12 cellular contexts compared by ENCODE assay signal in genomic region chr11:7555067-7555699, GRCh38. TPM values are rescaled to one million over a fixed set of nuclear protein-coding genes. Genes with fewer than 3 reads are reported as not detected.
DNase-seq lines count a peak whose midpoint lies in the region; ATAC-seq, FAIRE-seq and TF ChIP-seq lines count a peak whose summit lies in the region.
"Had no signal": no experiment of that assay in that cellular context is flagged by ENCODE, and none has a peak within 500 bp of the region (broad histone marks: within the 10 kb centered on the region; RNA-seq: fewer than 3 reads in every experiment).

No MANE protein-coding gene starts in this region.

- FAIRE-seq in K562 (lab: Jason Lieb, UNC) = no peak

- in situ Hi-C loops in K562 (cut with MboI) = no loop called here
- in situ Hi-C loops in gastrocnemius medialis (cut with MboI; ENCODE audit: low sequenced_read_pairs in 4 of 4) = no loop called here

- H3K27ac ChIP-seq in K562 (ENCODE audit: extremely low read depth, low read depth, low read length) (no peak overlapping the region), gastrocnemius medialis (peak overlapping the region; percentile 80 to 89 (median 82))
- H3K27ac ChIP-seq: neutrophil, vagina had no signal

- no peak overlapping the region for H3K4me3 Mint-ChIP-seq in glutamatergic neuron (ENCODE audit: unreplicated experiment)

- intact Hi-C loops in K562 (cut with micrococcal nuclease) = no loop called here
- intact Hi-C loops in gastrocnemius medialis (cut with DNase I; ENCODE audit: low total_unique reads) = loop anchor here (2.0 kb wide), 1 partner anchor 42 kb away; the partner anchor contains the start of gene PPFIBP2
- intact Hi-C loops in posterior vena cava (cut with DNase I) = no loop called here

- DNase-seq in LNCaP clone FGC (ENCODE audit: low read depth) (peak; percentile 89), K562 (ENCODE audit: extremely low read depth in 1 of 4, low spot score in 3 of 4) (no peak), islet precursor cell (peak; percentile 53), gastrocnemius medialis (peak; percentile 84 to 87), posterior vena cava (ENCODE audit: low spot score) (no peak), glutamatergic neuron (no peak)
- no peak for DNase-seq in activated naive CD4-positive, alpha-beta T cell (lab: John Stamatoyannopoulos, UW)
- DNase-seq: activated CD8-positive, alpha-beta memory T cell treated with anti-CD3 and anti-CD28 coated beads for 24 hours; NCI-H82 had no signal

- no peaks in the 10 kb centered on the region for H3K27me3 Mint-ChIP-seq in glutamatergic neuron (ENCODE audit: unreplicated experiment)

- H3K27me3 ChIP-seq in K562 (ENCODE audit: control insufficient read depth in 2 of 2, insufficient read depth in 2 of 2, low read length in 2 of 2) = no peaks in the 10 kb centered on the region
- no peaks in the 10 kb centered on the region for H3K27me3 ChIP-seq in gastrocnemius medialis
- H3K27me3 ChIP-seq: vagina had no signal

- TF ChIP-seq POLR2A in K562 (conservative IDR thresholded peaks at IDR 0.05) (no peak), gastrocnemius medialis (IDR thresholded peaks at IDR 0.05) (no peak)

- H3K36me3 ChIP-seq in K562 (ENCODE audit: control insufficient read depth, insufficient read depth, low read length) = no peaks in the 10 kb centered on the region
- no peaks in the 10 kb centered on the region for H3K36me3 ChIP-seq in gastrocnemius medialis
- H3K36me3 ChIP-seq: neutrophil, vagina had no signal

- WGBS in K562 (ENCODE audit: insufficient coverage, low coverage, missing lambda C conversion rate) = 2% methylated on average over 7 of the region's 7 CpGs

- no peaks in the 10 kb centered on the region for H3K9me1 ChIP-seq in K562 (ENCODE audit: control insufficient read depth, insufficient read depth, low read length)

- CTCF ChIA-PET in K562 (lab: Yijun Ruan, JAX; ENCODE audit: low intra/inter-chr PET ratio) = no interaction called here

- no peaks in the 10 kb centered on the region for H4K20me1 ChIP-seq in K562 (replicated peaks; ENCODE audit: control insufficient read depth, insufficient read depth, low read length)

- no peak for TF ChIP-seq EP300 in K562 (IDR thresholded peaks at IDR 0.05; ENCODE audit: low read length)

- H2AFZ ChIP-seq in K562 (ENCODE audit: low read depth, low read length) = no peak overlapping the region

- H3K9me3 ChIP-seq in K562 (replicated peaks; ENCODE audit: control insufficient read depth, insufficient read depth, low read depth, low read length) (no peaks in the 10 kb centered on the region), gastrocnemius medialis (no peaks in the 10 kb centered on the region)
- H3K9me3 ChIP-seq: neutrophil, vagina had no signal

- BruUV-seq in K562 (replicated peaks; lab: Mats Ljungman, UMichigan) = no TSS peak

- no peaks in the 10 kb centered on the region for H3K36me3 Mint-ChIP-seq in glutamatergic neuron (ENCODE audit: unreplicated experiment)

- TF ChIP-seq CTCF in LNCaP clone FGC (IDR thresholded peaks at IDR 0.05; ENCODE audit: control insufficient read depth, extremely low read depth, insufficient read depth) = no peak
- TF ChIP-seq CTCF in K562 (IDR thresholded peaks at IDR 0.05 in 2 of 3, conservative IDR thresholded peaks at IDR 0.05 in 1 of 3; ENCODE audit: insufficient read depth in 2 of 3, low read depth in 1 of 3, low read length in 3 of 3) = no peak
- TF ChIP-seq CTCF in gastrocnemius medialis (IDR thresholded peaks at IDR 0.05 in 4 of 5, conservative IDR thresholded peaks at IDR 0.05 in 1 of 5) = no peak
- no peak for TF ChIP-seq CTCF in glutamatergic neuron (IDR thresholded peaks at IDR 0.05; ENCODE audit: partially characterized antibody, unreplicated experiment)

- H3K9ac ChIP-seq in K562 (ENCODE audit: insufficient read depth in 1 of 2, low read depth in 2 of 2, low read length in 2 of 2) = no peak overlapping the region

- H3K4me1 ChIP-seq in K562 (replicated peaks in 1 of 2; ENCODE audit: control insufficient read depth in 2 of 2, insufficient read depth in 2 of 2, low read length in 2 of 2) (no peaks in the 10 kb centered on the region), gastrocnemius medialis (peaks cover 48 to 60% of the 10 kb centered on the region in 2 donors)

- H3K9me3 Mint-ChIP-seq in glutamatergic neuron (ENCODE audit: unreplicated experiment) = no peaks in the 10 kb centered on the region

- H3K79me2 ChIP-seq in K562 (ENCODE audit: control insufficient read depth, insufficient read depth, low read length) = no peaks in the 10 kb centered on the region

- no peaks in the 10 kb centered on the region for H3K4me1 Mint-ChIP-seq in glutamatergic neuron (ENCODE audit: low read depth, unreplicated experiment)

- POLR2A ChIA-PET in K562 (lab: Yijun Ruan, JAX) = no interaction called here

- no peak overlapping the region for H3K4me2 ChIP-seq in K562 (ENCODE audit: insufficient read depth, low read length)

- H3K4me3 ChIP-seq in LNCaP clone FGC (ENCODE audit: low read depth, low read length) (no peak overlapping the region), K562 (no peak overlapping the region), gastrocnemius medialis (no peak overlapping the region)
- H3K4me3 ChIP-seq: vagina had no signal

- no peak for TF ChIP-seq RAD21 in K562 (CRISPR knock-in tag; conservative IDR thresholded peaks at IDR 0.05 in 1 of 2, IDR thresholded peaks at IDR 0.05 in 1 of 2)

- ATAC-seq in K562 = no peak
- peak; percentile 97 for ATAC-seq in gastrocnemius medialis
- ATAC-seq in HG02763 (IDR thresholded peaks at IDR 0.05; ENCODE audit: unreplicated experiment) = no peak

- H3K27ac Mint-ChIP-seq in glutamatergic neuron (ENCODE audit: unreplicated experiment) = no peak overlapping the region

TF ChIP-seq in K562, 482 proteins besides CTCF, POLR2A, EP300 and RAD21:
- TF ChIP-seq PBX2 (CRISPR knock-in tag; IDR thresholded peaks at IDR 0.05; ENCODE audit: low read depth) (no peak), PBX2 (tag; conservative IDR thresholded peaks at IDR 0.05; ENCODE audit: low read depth) (no peak), ZBTB9 (CRISPR knock-in tag; IDR thresholded peaks at IDR 0.05) (peak; percentile 81), MIER1 (IDR thresholded peaks at IDR 0.05; ENCODE audit: low read depth) (no peak), TAF15 (IDR thresholded peaks at IDR 0.05; ENCODE audit: low read depth, low read length) (no peak)

RNA-seq across cellular contexts. Expression of gene PPFIBP2, which starts 41.4 kb away (rescaled TPM):
- total RNA-seq in K562 (2011; cell fraction: chromatin; rRNA removed; ENCODE audit: low replicate concordance) = 4.6 and 6.7 TPM in 2 replicates
- 3.5 and 4.5 TPM in 2 replicates for total RNA-seq in K562 (2011; cell fraction: nucleolus; rRNA removed)
- 2.8 and 2.9 TPM in 2 replicates for total RNA-seq in K562 (2011; cell fraction: nucleoplasm; rRNA removed)
- total RNA-seq in K562 (2014; rRNA removed) = 0.68 and 2.1 TPM in 2 replicates
- 1.3 and 1.9 TPM in 2 replicates for total RNA-seq in K562 (2014; rRNA removed; fragmentation: Illumina TruSeq; extraction: Trizol)
- 2.7 TPM in 2 replicates for total RNA-seq in K562 (2015; rRNA removed; fragmentation: Illumina TruSeq; extraction: Trizol)
- 1.2 and 2.4 TPM in 2 replicates for total RNA-seq in K562 (2021)
- polyA plus RNA-seq in K562 (2011; rRNA removed) = 0.79 and 2.4 TPM in 2 replicates
- 1.1 and 2.1 TPM in 2 replicates for polyA plus RNA-seq in K562 (2011; cell fraction: cytosol; rRNA removed)
- polyA plus RNA-seq in K562 (2011; cell fraction: nucleus; rRNA removed) = 3.7 and 9.6 TPM in 2 replicates
- polyA plus RNA-seq in K562 (2012) = 2.4 and 4.9 TPM in 2 replicates
- 1.5 and 3.4 TPM in 2 replicates for polyA plus RNA-seq in K562 (2014; fragmentation: Illumina TruSeq; extraction: Trizol)
- polyA plus RNA-seq in K562 (2014; fragmentation: Nextera tagmentation; extraction: Ambion mirVana) = 1 to 10 TPM in 1 of 2 experiments, under 1 TPM in 1; 0.18 to 1.1 TPM
- 1.1 and 2.6 TPM in 2 replicates for polyA plus RNA-seq in K562 (2014; rRNA removed)
- polyA minus RNA-seq in K562 (2011; rRNA and poly(A)+ RNA removed) = 2.0 and 4.4 TPM in 2 replicates
- polyA minus RNA-seq in K562 (2011; cell fraction: cytosol; rRNA and poly(A)+ RNA removed) = 1.7 TPM in 1 of 2 replicates, not detected in the other
- polyA minus RNA-seq in K562 (2011; cell fraction: nucleus; rRNA and poly(A)+ RNA removed) = 3.0 and 5.3 TPM in 2 replicates
- total RNA-seq in gastrocnemius medialis = 10 to 100 TPM; 10.5 to 33.5 (median 25.4) TPM
- 10 to 100 TPM; 13.8 to 24.6 TPM for total RNA-seq in posterior vena cava
- total RNA-seq in glutamatergic neuron (ENCODE audit: unreplicated experiment) = 1.5 TPM

Comparison
In these comparisons a context has a peak if more than half of its experiments do, and no peak if none do; other contexts are left out.
1. DNase-seq: peak in LNCaP clone FGC (single experiment), islet precursor cell (single experiment) and gastrocnemius medialis (2 of 2); none in K562 (0 of 4), posterior vena cava (single experiment), glutamatergic neuron (single experiment) and activated naive CD4-positive, alpha-beta T cell (0 of 4).
2. ATAC-seq: peak in gastrocnemius medialis (2 of 2); none in K562 (single experiment) and HG02763 (single experiment).